In the genomic region with DNA sequence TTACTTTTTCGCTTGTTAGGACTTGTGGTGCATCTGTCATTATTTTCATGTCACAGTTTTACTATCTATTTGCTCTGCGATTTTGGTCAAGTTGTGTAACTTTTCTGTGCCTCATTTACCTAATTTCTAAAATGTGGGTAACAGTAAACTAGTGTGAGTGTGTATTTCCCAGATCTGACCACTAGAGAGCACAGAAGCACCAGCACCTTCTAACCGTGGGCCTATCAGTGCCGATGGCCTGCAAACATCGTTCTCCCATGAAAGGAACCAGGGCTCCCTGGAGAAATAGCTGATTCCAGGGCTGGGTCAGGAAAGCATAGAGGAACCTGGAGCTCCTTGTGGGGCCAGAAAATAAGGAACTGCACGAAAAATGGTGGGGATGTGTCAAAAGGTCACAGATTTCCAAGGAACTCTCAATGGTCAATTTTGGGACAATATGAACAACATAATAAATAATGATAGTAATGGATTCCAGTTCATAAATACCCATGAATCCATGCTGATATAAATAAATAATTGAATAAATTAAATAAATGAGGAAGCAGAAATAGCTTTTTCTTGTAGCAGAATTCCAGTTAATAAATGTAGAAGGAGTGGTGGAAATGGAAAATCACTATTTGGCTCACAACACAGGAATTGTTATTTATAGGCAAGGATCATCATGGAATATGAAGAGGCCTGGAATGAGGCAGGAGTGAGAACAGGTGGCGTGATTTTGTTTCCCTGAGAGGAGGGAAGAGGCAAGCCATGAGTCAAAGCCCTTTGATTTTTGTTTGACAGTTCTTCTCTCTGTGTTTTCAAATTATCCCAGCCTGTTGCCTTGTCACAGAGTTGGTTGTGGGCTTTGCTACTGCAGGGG, we compare ENCODE assay signal across 8 cellular contexts. TPM values are rescaled to one million over a fixed set of nuclear protein-coding genes. Genes with fewer than 3 reads are reported as not detected.
DNase-seq lines count a peak whose midpoint lies in the region; ATAC-seq and TF ChIP-seq lines count a peak whose summit lies in the region.

No MANE protein-coding gene starts in this region.

- no peak overlapping the region for H4K8ac ChIP-seq in mesenchymal stem cell (ENCODE audit: low read length)

- peaks cover 2% of the 10 kb centered on the region for H3K4me1 Mint-ChIP-seq in activated T-cell treated with anti-CD3 and anti-CD28 coated beads, Interleukin-2, amount 50 U/mL, for 24 hours (ENCODE audit: low read depth)

- H3K27me3 Mint-ChIP-seq in activated T-cell treated with anti-CD3 and anti-CD28 coated beads, Interleukin-2, amount 50 U/mL, for 24 hours = peaks cover 21% of the 10 kb centered on the region

- H3K4me3 ChIP-seq in dorsolateral prefrontal cortex (no peak overlapping the region), mesenchymal stem cell (ENCODE audit: insufficient read depth in 1 of 2, low read depth in 1 of 2, low read length in 2 of 2) (no peak overlapping the region), aorta (ENCODE audit: low read length in 2 of 2) (no peak overlapping the region)

- H3K36me3 Mint-ChIP-seq in activated T-cell treated with anti-CD3 and anti-CD28 coated beads, Interleukin-2, amount 50 U/mL, for 24 hours (ENCODE audit: low read depth) = no peaks in the 10 kb centered on the region

- H2BK5ac ChIP-seq in mesenchymal stem cell (ENCODE audit: low read depth, low read length, poor library complexity, severe bottlenecking) = no peak overlapping the region

- no peaks in the 10 kb centered on the region for H3K9me3 Mint-ChIP-seq in activated T-cell treated with anti-CD3 and anti-CD28 coated beads, Interleukin-2, amount 50 U/mL, for 24 hours

- peak overlapping the region; percentile 18 for H3K4me2 ChIP-seq in mesenchymal stem cell (ENCODE audit: low read length, poor library complexity, severe bottlenecking)

- no peak overlapping the region for H4K91ac ChIP-seq in mesenchymal stem cell (ENCODE audit: low read length)

- no peak overlapping the region for H2AFZ ChIP-seq in mesenchymal stem cell (ENCODE audit: low read depth, low read length)

- H3K9ac ChIP-seq in mesenchymal stem cell (ENCODE audit: low read length) = no peak overlapping the region

- no peak overlapping the region for H2BK120ac ChIP-seq in mesenchymal stem cell (ENCODE audit: low read depth, low read length)

- H3K9me3 ChIP-seq in mesenchymal stem cell (ENCODE audit: control insufficient read depth, low read length) = no peaks in the 10 kb centered on the region
- H3K9me3 ChIP-seq in aorta (ENCODE audit: control insufficient read depth, low read length) = no peaks in the 10 kb centered on the region

- intact Hi-C loops in dorsolateral prefrontal cortex (cut with DNase I) (no loop called here), aorta (cut with DNase I) (loop anchor here in 1 of 2 donors (2.0 to 5.0 kb wide), 2 partner anchors 31 to 214 kb away; partner anchors contain the start of gene CEACAM8)

- DNase-seq in activated T-cell treated with anti-CD3 and anti-CD28 coated beads, Interleukin-2, amount 50 U/mL, for 48 hours = peak; percentile 27
- no peak for DNase-seq in activated T-cell treated with anti-CD3 and anti-CD28 coated beads, Interleukin-2, amount 50 U/mL, for 24 hours
- peak; percentile 43 for DNase-seq in HuH-7.5 (ENCODE audit: low spot score)
- DNase-seq in RWPE1 (ENCODE audit: low spot score) = peak; percentile 67
- DNase-seq in dorsolateral prefrontal cortex = peak in 7 of 10 donors; percentile 28 to 65 (median 55)
- DNase-seq in mesenchymal stem cell = peak; percentile 32
- DNase-seq in aorta = no peak

- no peak overlapping the region for H3K23ac ChIP-seq in mesenchymal stem cell (ENCODE audit: low read length in 2 of 2)

- no peak overlapping the region for H3K14ac ChIP-seq in mesenchymal stem cell (ENCODE audit: low read length in 2 of 2)

- ATAC-seq in aorta (ENCODE audit: low FRiP score) (peak; percentile 72), HG03139 (IDR thresholded peaks at IDR 0.05; ENCODE audit: unreplicated experiment) (no peak)

- H3K36me3 ChIP-seq in mesenchymal stem cell (ENCODE audit: control insufficient read depth in 1 of 2, insufficient read depth in 2 of 2, low read depth in 1 of 2, low read length in 2 of 2) (no peaks in the 10 kb centered on the region), aorta (ENCODE audit: control insufficient read depth in 1 of 2, insufficient read depth in 2 of 2, low read length in 1 of 2) (no peaks in the 10 kb centered on the region)

- CTCF ChIA-PET in RWPE1 (lab: Yijun Ruan, JAX) = no interaction called here

- H3K4ac ChIP-seq in mesenchymal stem cell (ENCODE audit: low read depth in 1 of 2, low read length in 2 of 2) = no peak overlapping the region

- H3K4me1 ChIP-seq in mesenchymal stem cell (ENCODE audit: control insufficient read depth, insufficient read depth, low read depth, low read length) (peaks cover 1% of the 10 kb centered on the region), aorta (ENCODE audit: control insufficient read depth in 1 of 2, insufficient read depth in 2 of 2, low read length in 2 of 2) (no peaks in the 10 kb centered on the region)

- H2BK12ac ChIP-seq in mesenchymal stem cell (ENCODE audit: low read length in 2 of 2) = no peak overlapping the region

- H2AK5ac ChIP-seq in mesenchymal stem cell (ENCODE audit: low read length, severe bottlenecking) = no peak overlapping the region

- no peak overlapping the region for H3K18ac ChIP-seq in mesenchymal stem cell (ENCODE audit: low read depth in 1 of 2, low read length in 2 of 2)

- 18% methylated on average over 4 of the region's 7 CpGs for WGBS in mesenchymal stem cell
- WGBS in aorta, 2 donors = 14 to 15% methylated on average over 7 of the region's 7 CpGs

- H3K27ac ChIP-seq in RWPE1 (no peak overlapping the region), dorsolateral prefrontal cortex (peak overlapping the region in 34 of 59 donors; percentile 9 to 71 (median 44)), mesenchymal stem cell (ENCODE audit: low read length, poor library complexity, severe bottlenecking) (no peak overlapping the region), aorta (ENCODE audit: low read depth in 1 of 2, low read length in 2 of 2) (peak overlapping the region in 1 of 2 donors; percentile 22)

- peak; percentile 73 for TF ChIP-seq CTCF in RWPE1 (conservative IDR thresholded peaks at IDR 0.05; ENCODE audit: low read depth)
- peak in 55 of 56 donors; percentile 36 to 82 (median 69) for TF ChIP-seq CTCF in dorsolateral prefrontal cortex (IDR thresholded peaks at IDR 0.05 in 54 of 56, conservative IDR thresholded peaks at IDR 0.05 in 2 of 56; ENCODE audit: low read depth in 1 of 56, partially characterized antibody in 56 of 56)

- H3K27ac Mint-ChIP-seq in activated T-cell treated with anti-CD3 and anti-CD28 coated beads, Interleukin-2, amount 50 U/mL, for 24 hours = no peak overlapping the region

- H2BK15ac ChIP-seq in mesenchymal stem cell (ENCODE audit: low read depth, poor library complexity, severe bottlenecking) = no peak overlapping the region

- no peak overlapping the region for H3K4me3 Mint-ChIP-seq in activated T-cell treated with anti-CD3 and anti-CD28 coated beads, Interleukin-2, amount 50 U/mL, for 24 hours

- H3K79me1 ChIP-seq in mesenchymal stem cell (replicated peaks; ENCODE audit: low read length, poor library complexity, severe bottlenecking) = no peaks in the 10 kb centered on the region

- H3K27me3 ChIP-seq in dorsolateral prefrontal cortex = no peaks in the 10 kb centered on the region
- H3K27me3 ChIP-seq in mesenchymal stem cell (ENCODE audit: control insufficient read depth in 1 of 2, insufficient read depth in 1 of 2, low read length in 2 of 2) = peaks cover 26 to 82% of the 10 kb centered on the region in 2 experiments
- H3K27me3 ChIP-seq in aorta (ENCODE audit: control insufficient read depth in 1 of 2, insufficient read depth in 2 of 2, low read length in 1 of 2) = no peaks in the 10 kb centered on the region

- POLR2A ChIA-PET in RWPE1 (lab: Yijun Ruan, JAX; ENCODE audit: low non-redundant PET) = no interaction called here

RNA-seq across cellular contexts. Expression of gene CEACAM8, which starts 31.1 kb away (rescaled TPM):
- under 1 TPM in 5 of 120 experiments, not detected in 115; 0.19 to 0.73 (median 0.51) TPM for total RNA-seq in dorsolateral prefrontal cortex
- not detected for polyA plus RNA-seq in mesenchymal stem cell (2013, experiment 1 of 2)
- not detected for polyA plus RNA-seq in mesenchymal stem cell (2013, experiment 2 of 2)
- total RNA-seq in aorta = under 1 TPM in 1 of 2 donors, not detected in 1; 0.19 TPM
- polyA plus RNA-seq in aorta = under 1 TPM in 1 of 2 donors, not detected in 1; 0.50 TPM

RNA-seq across cellular contexts. Expression of gene CEACAM1, which starts 35.3 kb away (rescaled TPM):
- total RNA-seq in dorsolateral prefrontal cortex = 1 to 10 TPM in 54 of 120 experiments, under 1 TPM in 50, not detected in 16; 0.16 to 4.1 (median 1.0) TPM
- 0.99 TPM for polyA plus RNA-seq in mesenchymal stem cell (2013, experiment 1 of 2)
- polyA plus RNA-seq in mesenchymal stem cell (2013, experiment 2 of 2) = 1.0 TPM
- 1 to 10 TPM; 5.1 to 5.2 TPM for total RNA-seq in aorta
- 1 to 10 TPM in 1 of 2 donors, under 1 TPM in 1; 0.79 to 5.6 TPM for polyA plus RNA-seq in aorta

Comparison
In these comparisons a context has a peak if more than half of its experiments do, and no peak if none do; other contexts are left out.
1. DNase-seq: peak in activated T-cell treated with anti-CD3 and anti-CD28 coated beads, Interleukin-2, amount 50 U/mL, for 48 hours (2 of 2), HuH-7.5 (single experiment), RWPE1 (single experiment), dorsolateral prefrontal cortex (7 of 10) and mesenchymal stem cell (single experiment); none in activated T-cell treated with anti-CD3 and anti-CD28 coated beads, Interleukin-2, amount 50 U/mL, for 24 hours (single experiment) and aorta (0 of 2).
2. H3K27ac ChIP-seq: peak in dorsolateral prefrontal cortex (34 of 59); none in RWPE1 (single experiment) and mesenchymal stem cell (single experiment).